In genomic region chr2:61460168-61460567, GRCh38 we compare ENCODE assay signal across 11 cellular contexts. TPM values are rescaled to one million over a fixed set of nuclear protein-coding genes. Genes with fewer than 3 reads are reported as not detected.
DNase-seq lines count a peak whose midpoint lies in the region; ATAC-seq and TF ChIP-seq lines count a peak whose summit lies in the region.
"Had no signal": no experiment of that assay in that cellular context is flagged by ENCODE, and none has a peak within 500 bp of the region (broad histone marks: within the 10 kb centered on the region; RNA-seq: fewer than 3 reads in every experiment).

No MANE protein-coding gene starts in this region.

- no peak overlapping the region for H2BK5ac ChIP-seq in mesenchymal stem cell (ENCODE audit: low read depth, low read length, poor library complexity, severe bottlenecking)

- H3K18ac ChIP-seq in mesenchymal stem cell (ENCODE audit: low read depth in 1 of 2, low read length in 2 of 2): no peak overlapping the region

- no peaks in the 10 kb centered on the region for H3K27me3 Mint-ChIP-seq in activated CD8-positive, alpha-beta T cell treated with anti-CD3 and anti-CD28 coated beads for 36 hours
- H3K27me3 Mint-ChIP-seq in natural killer cell treated with Interleukin-12 subunit alpha and Interleukin-12 subunit beta and Interleukin-15 and Interleukin-18, amount 100 ng/mL, for 72 hours: no peaks in the 10 kb centered on the region

- 15% methylated on average over 4 of the region's 4 CpGs for WGBS in mesenchymal stem cell

- no peak overlapping the region for H2BK120ac ChIP-seq in mesenchymal stem cell (ENCODE audit: low read depth, low read length)

- H3K23ac ChIP-seq in mesenchymal stem cell (ENCODE audit: low read length in 2 of 2): no peak overlapping the region

- POLR2A ChIA-PET in activated CD8-positive, alpha-beta T cell treated with anti-CD3 and anti-CD28 coated beads for 36 hours (lab: Charles Lee): interaction anchor here (1.1 to 1.4 kb wide), 3 partner anchors 10 to 34 kb away, joined by 3 to 4 read pairs (median 4); no protein-coding TSS in a partner anchor

- TF ChIP-seq CTCF in choroid plexus epithelial cell (conservative IDR thresholded peaks at IDR 0.05; ENCODE audit: low read depth, low read length): no peak
- no peak for TF ChIP-seq CTCF in activated CD8-positive, alpha-beta T cell treated with anti-CD3 and anti-CD28 coated beads for 36 hours (IDR thresholded peaks at IDR 0.05)

- no peak overlapping the region for H3K27ac ChIP-seq in BLaER1 treated with 17β-estradiol and CSF1 and Interleukin-3, amounts not matched to agents 10 nM and 100 nM
- H3K27ac ChIP-seq in mesenchymal stem cell (ENCODE audit: low read length, poor library complexity, severe bottlenecking): peak overlapping the region; percentile 33
- H3K27ac ChIP-seq: vagina had no signal

- peak overlapping the region in 7 of 11 experiments; percentile 1 to 20 (median 12); a peak in 5 of 22 replicates for H3K4me2 ChIP-seq in BLaER1 treated with 17β-estradiol and CSF1 and Interleukin-3, amounts not matched to agents 10 nM and 100 nM
- H3K4me2 ChIP-seq in mesenchymal stem cell (ENCODE audit: low read length, poor library complexity, severe bottlenecking): no peak overlapping the region

- H3K9ac ChIP-seq in BLaER1 treated with 17β-estradiol and CSF1 and Interleukin-3, amounts not matched to agents 10 nM and 100 nM: no peak overlapping the region
- peak overlapping the region; percentile 45 for H3K9ac ChIP-seq in mesenchymal stem cell (ENCODE audit: low read length)

- H3K4me3 ChIP-seq in BLaER1 treated with 17β-estradiol and CSF1 and Interleukin-3, amounts not matched to agents 10 nM and 100 nM: no peak overlapping the region
- H3K4me3 ChIP-seq in choroid plexus epithelial cell (ENCODE audit: low read depth, low read length) (no peak overlapping the region), mesenchymal stem cell (ENCODE audit: insufficient read depth in 1 of 2, low read depth in 1 of 2, low read length in 2 of 2) (no peak overlapping the region)
- H3K4me3 ChIP-seq: coronary artery, vagina had no signal

- H3K27me3 ChIP-seq in BLaER1 treated with 17β-estradiol and CSF1 and Interleukin-3, amounts not matched to agents 10 nM and 100 nM: no peaks in the 10 kb centered on the region
- no peaks in the 10 kb centered on the region for H3K27me3 ChIP-seq in mesenchymal stem cell (ENCODE audit: control insufficient read depth in 1 of 2, insufficient read depth in 1 of 2, low read length in 2 of 2)
- H3K27me3 ChIP-seq: vagina had no signal

- H3K4me3 Mint-ChIP-seq in activated CD8-positive, alpha-beta T cell treated with anti-CD3 and anti-CD28 coated beads for 36 hours: no peak overlapping the region
- no peak overlapping the region for H3K4me3 Mint-ChIP-seq in natural killer cell treated with Interleukin-12 subunit alpha and Interleukin-12 subunit beta and Interleukin-15 and Interleukin-18, amount 100 ng/mL, for 72 hours

- peaks cover 63% of the 10 kb centered on the region for H3K4me1 Mint-ChIP-seq in activated CD8-positive, alpha-beta T cell treated with anti-CD3 and anti-CD28 coated beads for 36 hours (ENCODE audit: low read depth)
- H3K4me1 Mint-ChIP-seq in natural killer cell treated with Interleukin-12 subunit alpha and Interleukin-12 subunit beta and Interleukin-15 and Interleukin-18, amount 100 ng/mL, for 72 hours (ENCODE audit: low read depth in 2 of 2): peaks cover 25 to 31% of the 10 kb centered on the region in 2 donors

- H3K79me1 ChIP-seq in mesenchymal stem cell (replicated peaks; ENCODE audit: low read length, poor library complexity, severe bottlenecking): no peaks in the 10 kb centered on the region

- peaks cover 0 to 17% (median 1%) of the 10 kb centered on the region in 11 experiments; a peak in 6 of 22 replicates for H3K9me3 ChIP-seq in BLaER1 treated with 17β-estradiol and CSF1 and Interleukin-3, amounts not matched to agents 10 nM and 100 nM (replicated peaks in 1 of 11)
- no peaks in the 10 kb centered on the region for H3K9me3 ChIP-seq in mesenchymal stem cell (ENCODE audit: control insufficient read depth, low read length)
- H3K9me3 ChIP-seq: vagina had no signal

- peaks cover 41 to 68% (median 59%) of the 10 kb centered on the region in 10 experiments for H3K4me1 ChIP-seq in BLaER1 treated with 17β-estradiol and CSF1 and Interleukin-3, amounts not matched to agents 10 nM and 100 nM
- H3K4me1 ChIP-seq in mesenchymal stem cell (ENCODE audit: control insufficient read depth, insufficient read depth, low read depth, low read length): peaks cover 8% of the 10 kb centered on the region

- no peak overlapping the region for H3K14ac ChIP-seq in mesenchymal stem cell (ENCODE audit: low read length in 2 of 2)

- H2BK15ac ChIP-seq in mesenchymal stem cell (ENCODE audit: low read depth, poor library complexity, severe bottlenecking): no peak overlapping the region

- no peak overlapping the region for H4K8ac ChIP-seq in mesenchymal stem cell (ENCODE audit: low read length)

- H4K20me1 ChIP-seq in BLaER1 treated with 17β-estradiol and CSF1 and Interleukin-3, amounts not matched to agents 10 nM and 100 nM: peaks cover 82 to 100% (median 100%) of the 10 kb centered on the region in 11 experiments; a peak in 21 of 22 replicates

- no peak overlapping the region for H3K4ac ChIP-seq in mesenchymal stem cell (ENCODE audit: low read depth in 1 of 2, low read length in 2 of 2)

- no peak for ATAC-seq in activated CD8-positive, alpha-beta T cell treated with anti-CD3 and anti-CD28 coated beads for 36 hours
- ATAC-seq in natural killer cell treated with Interleukin-12 subunit alpha and Interleukin-12 subunit beta and Interleukin-15 and Interleukin-18, amount 100 ng/mL, for 72 hours: no peak
- no peak for ATAC-seq in GM21786 (IDR thresholded peaks at IDR 0.05; ENCODE audit: unreplicated experiment)

- DNase-seq in NCI-H226: peak; percentile 46
- peak; percentile 79 for DNase-seq in choroid plexus epithelial cell (ENCODE audit: low read depth)
- peak; percentile 94 for DNase-seq in mesenchymal stem cell
- DNase-seq in activated CD8-positive, alpha-beta T cell treated with anti-CD3 and anti-CD28 coated beads for 36 hours: no peak
- DNase-seq in HPDE6-E6E7 (ENCODE audit: extremely low spot score): no peak
- no peak for DNase-seq in natural killer cell treated with Interleukin-12 subunit alpha and Interleukin-12 subunit beta and Interleukin-15 and Interleukin-18, amount 100 ng/mL, for 72 hours (ENCODE audit: low spot score)
- DNase-seq: NCI-H2107 had no signal

- no peak overlapping the region for H2BK12ac ChIP-seq in mesenchymal stem cell (ENCODE audit: low read length in 2 of 2)

- H3K9me3 Mint-ChIP-seq in activated CD8-positive, alpha-beta T cell treated with anti-CD3 and anti-CD28 coated beads for 36 hours: no peaks in the 10 kb centered on the region
- H3K9me3 Mint-ChIP-seq in natural killer cell treated with Interleukin-12 subunit alpha and Interleukin-12 subunit beta and Interleukin-15 and Interleukin-18, amount 100 ng/mL, for 72 hours: no peaks in the 10 kb centered on the region

- no peak overlapping the region for H2AFZ ChIP-seq in mesenchymal stem cell (ENCODE audit: low read depth, low read length)

- CTCF ChIA-PET in activated CD8-positive, alpha-beta T cell treated with anti-CD3 and anti-CD28 coated beads for 36 hours (lab: Charles Lee): interaction anchor here (1.0 to 2.5 kb wide), 2 partner anchors 10 to 34 kb away, joined by 4 to 11 read pairs; no protein-coding TSS in a partner anchor

- H3K27ac Mint-ChIP-seq in activated CD8-positive, alpha-beta T cell treated with anti-CD3 and anti-CD28 coated beads for 36 hours: no peak overlapping the region
- peak overlapping the region in 1 of 2 donors; percentile 29 for H3K27ac Mint-ChIP-seq in natural killer cell treated with Interleukin-12 subunit alpha and Interleukin-12 subunit beta and Interleukin-15 and Interleukin-18, amount 100 ng/mL, for 72 hours

- H3K36me3 Mint-ChIP-seq in activated CD8-positive, alpha-beta T cell treated with anti-CD3 and anti-CD28 coated beads for 36 hours (ENCODE audit: low read depth): peaks cover 20% of the 10 kb centered on the region
- H3K36me3 Mint-ChIP-seq in natural killer cell treated with Interleukin-12 subunit alpha and Interleukin-12 subunit beta and Interleukin-15 and Interleukin-18, amount 100 ng/mL, for 72 hours: no peaks in the 10 kb centered on the region

- H3K36me3 ChIP-seq in BLaER1 treated with 17β-estradiol and CSF1 and Interleukin-3, amounts not matched to agents 10 nM and 100 nM: peaks cover 11 to 73% (median 55%) of the 10 kb centered on the region in 11 experiments
- peaks cover 0 to 6% of the 10 kb centered on the region in 2 experiments for H3K36me3 ChIP-seq in mesenchymal stem cell (ENCODE audit: control insufficient read depth in 1 of 2, insufficient read depth in 2 of 2, low read depth in 1 of 2, low read length in 2 of 2)
- H3K36me3 ChIP-seq: vagina had no signal

- no peak overlapping the region for H2AK5ac ChIP-seq in mesenchymal stem cell (ENCODE audit: low read length, severe bottlenecking)

- intact Hi-C loops in activated CD8-positive, alpha-beta T cell treated with anti-CD3 and anti-CD28 coated beads for 36 hours (cut with micrococcal nuclease): no loop called here

- H4K91ac ChIP-seq in mesenchymal stem cell (ENCODE audit: low read length): no peak overlapping the region

RNA-seq across cellular contexts. Expression of gene USP34, which starts 10.7 kb away (rescaled TPM):
- polyA plus RNA-seq in mesenchymal stem cell (2013, experiment 1 of 2): 36.7 TPM
- polyA plus RNA-seq in mesenchymal stem cell (2013, experiment 2 of 2): 34.8 TPM
- 10 to 100 TPM; 69.0 to 71.3 TPM for total RNA-seq in activated CD8-positive, alpha-beta T cell treated with anti-CD3 and anti-CD28 coated beads for 36 hours
- 100 to 1,000 TPM in 1 of 2 donors, 10 to 100 TPM in 1; 92.3 to 125 TPM for total RNA-seq in natural killer cell treated with Interleukin-12 subunit alpha and Interleukin-12 subunit beta and Interleukin-15 and Interleukin-18, amount 100 ng/mL, for 72 hours

Comparison
In these comparisons a context has a peak if more than half of its experiments do, and no peak if none do; other contexts are left out.
1. DNase-seq: peak in NCI-H226 (single experiment), choroid plexus epithelial cell (single experiment) and mesenchymal stem cell (single experiment); none in activated CD8-positive, alpha-beta T cell treated with anti-CD3 and anti-CD28 coated beads for 36 hours (single experiment), HPDE6-E6E7 (single experiment) and natural killer cell treated with Interleukin-12 subunit alpha and Interleukin-12 subunit beta and Interleukin-15 and Interleukin-18, amount 100 ng/mL, for 72 hours (single experiment).